ENCODE assay signal across 22 cellular contexts in genomic region chr4:7768736-7769135, GRCh38.
"Had no signal": no experiment of that assay in that cellular context is flagged by ENCODE, and none has a peak within 500 bp of the region (broad histone marks: within the 10 kb centered on the region; RNA-seq: fewer than 3 reads in every experiment).

No MANE protein-coding gene starts in this region.

- H3K9ac ChIP-seq: parathyroid adenoma had no signal

- H3K27ac ChIP-seq: parathyroid adenoma, right lobe of liver, skin epidermis, stomach, testis, uterus had no signal

- H3K36me3 Mint-ChIP-seq: stimulated activated memory B cell treated with anti-CD40 and anti-IgM and Interleukin-4, amounts not matched to agents 10 μg/mL and 1 μg/mL and 100 μg/mL, for 72 hours had no signal

- H3K36me3 ChIP-seq: right lobe of liver, uterus had no signal

- H3K4me3 Mint-ChIP-seq: activated B cell treated with CpG ODN at 0.5 μM for 24 hours; activated CD4-positive, alpha-beta T cell treated with anti-CD3 and anti-CD28 coated beads, Interleukin-2, amount 10 ng/mL, durations not matched to agents 24 days and 14 days; activated CD8-positive, alpha-beta T cell treated with anti-CD3 and anti-CD28 coated beads, Interleukin-2, amount 10 ng/mL, durations not matched to agents 7 days and 5 days; activated T-helper 1 cell treated with anti-CD3 and anti-CD28 coated beads, Interleukin-12 subunit alpha, Interleukin-12 subunit beta, Interleukin-2, Interleukin-4 antibody, amounts not matched to agents 30 ng/mL and 10 ng/mL and 1 ng/mL, durations not matched to agents 14 hours and 24 hours and 36 hours; effector memory CD8-positive, alpha-beta T cell; nephron; stimulated activated memory B cell treated with anti-CD40 and anti-IgM and Interleukin-4, amounts not matched to agents 10 μg/mL and 1 μg/mL and 100 μg/mL, for 72 hours; T-helper 1 cell treated with Interleukin-12 subunit alpha and Interleukin-12 subunit beta and Interleukin-4 antibody, amounts not matched to agents 30 μg/mL and 1 μg/mL, for 36 hours had no signal

- H3K9me3 ChIP-seq: esophagus muscularis mucosa, right lobe of liver, stomach, testis, uterus had no signal

- H3K27me3 ChIP-seq: dorsolateral prefrontal cortex, esophagus muscularis mucosa, right lobe of liver, stomach, testis, uterus had no signal

- ATAC-seq: activated CD8-positive, alpha-beta T cell treated with anti-CD3 and anti-CD28 coated beads, Interleukin-2, amount 10 ng/mL, durations not matched to agents 7 days and 5 days; activated naive CD4-positive, alpha-beta T cell treated with anti-CD3 and anti-CD28 coated beads, Interleukin-2, amount 50 U/mL, for 72 hours; effector memory CD8-positive, alpha-beta T cell; right lobe of liver; stimulated activated memory B cell treated with anti-CD40 and anti-IgM and Interleukin-4, amounts not matched to agents 10 μg/mL and 1 μg/mL and 100 μg/mL, for 72 hours had no signal

- H3K27ac Mint-ChIP-seq: activated B cell treated with CpG ODN at 0.5 μM for 24 hours; activated CD4-positive, alpha-beta T cell treated with anti-CD3 and anti-CD28 coated beads, Interleukin-2, amount 10 ng/mL, durations not matched to agents 24 days and 14 days; activated CD8-positive, alpha-beta T cell treated with anti-CD3 and anti-CD28 coated beads, Interleukin-2, amount 10 ng/mL, durations not matched to agents 7 days and 5 days; activated T-helper 1 cell treated with anti-CD3 and anti-CD28 coated beads, Interleukin-12 subunit alpha, Interleukin-12 subunit beta, Interleukin-2, Interleukin-4 antibody, amounts not matched to agents 30 ng/mL and 10 ng/mL and 1 ng/mL, durations not matched to agents 14 hours and 24 hours and 36 hours; stimulated activated memory B cell treated with anti-CD40 and anti-IgM and Interleukin-4, amounts not matched to agents 10 μg/mL and 1 μg/mL and 100 μg/mL, for 72 hours; T-helper 1 cell treated with Interleukin-12 subunit alpha and Interleukin-12 subunit beta and Interleukin-4 antibody, amounts not matched to agents 30 μg/mL and 1 μg/mL, for 36 hours had no signal

- H3K4me3 ChIP-seq: esophagus muscularis mucosa, right lobe of liver, skin epidermis, stomach, testis, uterus had no signal

- H3K27me3 Mint-ChIP-seq: activated CD4-positive, alpha-beta T cell treated with anti-CD3 and anti-CD28 coated beads, Interleukin-2, amount 10 ng/mL, durations not matched to agents 24 days and 14 days; effector memory CD8-positive, alpha-beta T cell had no signal

- DNase-seq: activated B cell treated with CpG ODN at 0.5 μM for 24 hours; activated CD4-positive, alpha-beta T cell treated with anti-CD3 and anti-CD28 coated beads, Interleukin-2, amount 10 ng/mL, durations not matched to agents 24 days and 14 days; activated CD8-positive, alpha-beta T cell treated with anti-CD3 and anti-CD28 coated beads, Interleukin-2, amount 10 ng/mL, durations not matched to agents 7 days and 5 days; central memory CD4-positive, alpha-beta T cell; effector memory CD8-positive, alpha-beta T cell; head of caudate nucleus; mesenchymal stem cell; stimulated activated CD4-positive, alpha-beta T cell treated with anti-CD3 and anti-CD28 coated beads, Interleukin-2, amount 100 ng/mL, for 24 hours; stomach; testis; trophoblast cell; uterus had no signal

- H3K9me3 Mint-ChIP-seq: activated B cell treated with CpG ODN at 0.5 μM for 24 hours; activated CD4-positive, alpha-beta T cell treated with anti-CD3 and anti-CD28 coated beads, Interleukin-2, amount 10 ng/mL, durations not matched to agents 24 days and 14 days; activated naive CD4-positive, alpha-beta T cell treated with anti-CD3 and anti-CD28 coated beads, Interleukin-2, amount 50 U/mL, for 72 hours; activated T-helper 1 cell treated with anti-CD3 and anti-CD28 coated beads, Interleukin-12 subunit alpha, Interleukin-12 subunit beta, Interleukin-2, Interleukin-4 antibody, amounts not matched to agents 30 ng/mL and 10 ng/mL and 1 ng/mL, durations not matched to agents 14 hours and 24 hours and 36 hours; effector memory CD8-positive, alpha-beta T cell; nephron; stimulated activated memory B cell treated with anti-CD40 and anti-IgM and Interleukin-4, amounts not matched to agents 10 μg/mL and 1 μg/mL and 100 μg/mL, for 72 hours; T-helper 1 cell treated with Interleukin-12 subunit alpha and Interleukin-12 subunit beta and Interleukin-4 antibody, amounts not matched to agents 30 μg/mL and 1 μg/mL, for 36 hours had no signal

- H3K4me1 ChIP-seq: parathyroid adenoma, right lobe of liver, testis, uterus had no signal
